In genomic region chr1:221555689-221556433, GRCh38 we compare ENCODE assay signal across 18 cellular contexts.
"Had no signal": no experiment of that assay in that cellular context is flagged by ENCODE, and none has a peak within 500 bp of the region (broad histone marks: within the 10 kb centered on the region; RNA-seq: fewer than 3 reads in every experiment).

No MANE protein-coding gene starts in this region.

- H2AFZ ChIP-seq: hepatocyte had no signal

- H3K9me3 ChIP-seq: mucosa of descending colon, testis, upper lobe of left lung had no signal

- H3K27me3 ChIP-seq: hepatocyte, testis, upper lobe of left lung had no signal

- DNase-seq: activated CD4-positive, alpha-beta memory T cell treated with anti-CD3 and anti-CD28 coated beads for 36 hours; activated CD4-positive, alpha-beta T cell treated with anti-CD3 and anti-CD28 coated beads for 48 hours; activated naive CD4-positive, alpha-beta T cell treated with Interleukin-2 at 50 U/mL for 16 hours; activated naive CD8-positive, alpha-beta T cell treated with anti-CD3 and anti-CD28 coated beads for 36 hours; activated T-cell treated with anti-CD3 and anti-CD28 coated beads, Interleukin-2, amount 50 U/mL, for 48 hours; amniotic stem cell; effector CD4-positive, alpha-beta T cell; foreskin fibroblast; immature natural killer cell; mesendoderm; mucosa of descending colon; nephron progenitor cell; nucleus accumbens; stimulated activated CD4-positive, alpha-beta T cell treated with anti-CD3 and anti-CD28 coated beads, Interleukin-4, amount 100 ng/mL, for 1 hour; stimulated activated naive CD4-positive, alpha-beta T cell; testis; upper lobe of left lung had no signal

- H3K79me2 ChIP-seq: hepatocyte had no signal

- H3K4me1 ChIP-seq: testis, upper lobe of left lung had no signal

- H3K4me3 ChIP-seq: hepatocyte, mucosa of descending colon, testis, upper lobe of left lung had no signal

- ATAC-seq: mucosa of descending colon had no signal

- H3K4me2 ChIP-seq: hepatocyte had no signal

- H3K36me3 ChIP-seq: upper lobe of left lung had no signal

- H3K27ac ChIP-seq: hepatocyte, testis, upper lobe of left lung had no signal
